ENCODE assay signal across 25 cellular contexts in genomic region chr5:1059884-1060263, GRCh38. TPM values are rescaled to one million over a fixed set of nuclear protein-coding genes. Genes with fewer than 3 reads are reported as not detected.
"Had no signal": no experiment of that assay in that cellular context is flagged by ENCODE, and none has a peak within 500 bp of the region (broad histone marks: within the 10 kb centered on the region; RNA-seq: fewer than 3 reads in every experiment).

No MANE protein-coding gene starts in this region.

- H3K27ac Mint-ChIP-seq: activated B cell treated with CpG ODN at 0.5 μM for 24 hours; activated CD4-positive, alpha-beta T cell treated with anti-CD3 and anti-CD28 coated beads for 36 hours; activated CD8-positive, alpha-beta memory T cell treated with anti-CD3 and anti-CD28 coated beads, Interleukin-2, amount 10 ng/mL, durations not matched to agents 7 days and 5 days; activated CD8-positive, alpha-beta T cell treated with anti-CD3 and anti-CD28 coated beads, Interleukin-2, amount 10 ng/mL, durations not matched to agents 7 days and 5 days; activated naive CD4-positive, alpha-beta T cell treated with anti-CD3 and anti-CD28 coated beads, Interleukin-2, amount 50 U/mL, for 24 hours; activated naive CD8-positive, alpha-beta T cell treated with anti-CD3 and anti-CD28 coated beads, Interleukin-2, amount 50 U/mL, for 24 hours; activated T-helper 2 cell treated with anti-CD3 and anti-CD28 coated beads, Interferon-gamma antibody, Interleukin-2, Interleukin-4, amounts not matched to agents 10 μg/mL and 5 μg/mL and 100 μg/mL, durations not matched to agents 14 hours and 24 hours and 36 hours; dendritic cell treated with granulocyte-macrophage colony-stimulating factor and Interleukin-4, amounts not matched to agents 40 ng/mL and 50 ng/mL, for 4 days; nephron; T-cell; T-helper 2 cell treated with Interferon-gamma antibody and Interleukin-4, amounts not matched to agents 5 μg/mL and 100 μg/mL, for 36 hours had no signal

- DNase-seq: activated B cell treated with CpG ODN at 0.5 μM for 24 hours; activated CD4-positive, alpha-beta T cell treated with anti-CD3 and anti-CD28 coated beads for 36 hours; activated CD8-positive, alpha-beta memory T cell treated with anti-CD3 and anti-CD28 coated beads, Interleukin-2, amount 10 ng/mL, durations not matched to agents 7 days and 5 days; activated CD8-positive, alpha-beta T cell treated with anti-CD3 and anti-CD28 coated beads, Interleukin-2, amount 10 ng/mL, durations not matched to agents 7 days and 5 days; activated naive CD8-positive, alpha-beta T cell treated with anti-CD3 and anti-CD28 coated beads, Interleukin-2, amount 50 U/mL, for 24 hours; activated T-cell treated with anti-CD3 and anti-CD28 coated beads, Interleukin-2, amount 50 U/mL, for 48 hours; amygdala; central memory CD4-positive, alpha-beta T cell; foreskin keratinocyte; lower lobe of right lung; mesendoderm; nucleus accumbens; spleen; stimulated activated CD4-positive, alpha-beta T cell treated with anti-CD3 and anti-CD28 coated beads, Interleukin-2, amount 100 ng/mL, for 48 hours; stimulated activated naive CD8-positive, alpha-beta T cell treated with anti-CD3 and anti-CD28 coated beads, Interleukin-15, Interleukin-2, amounts not matched to agents 100 U/mL and 50 U/mL, for 24 hours; T-cell; testis; transverse colon had no signal

- H3K9me3 Mint-ChIP-seq: activated B cell treated with CpG ODN at 0.5 μM for 24 hours; activated naive CD4-positive, alpha-beta T cell treated with anti-CD3 and anti-CD28 coated beads, Interleukin-2, amount 50 U/mL, for 24 hours; activated naive CD8-positive, alpha-beta T cell treated with anti-CD3 and anti-CD28 coated beads, Interleukin-2, amount 50 U/mL, for 24 hours; activated T-helper 2 cell treated with anti-CD3 and anti-CD28 coated beads, Interferon-gamma antibody, Interleukin-2, Interleukin-4, amounts not matched to agents 10 μg/mL and 5 μg/mL and 100 μg/mL, durations not matched to agents 14 hours and 24 hours and 36 hours; dendritic cell treated with granulocyte-macrophage colony-stimulating factor and Interleukin-4, amounts not matched to agents 40 ng/mL and 50 ng/mL, for 4 days; nephron; T-cell; T-helper 2 cell treated with Interferon-gamma antibody and Interleukin-4, amounts not matched to agents 5 μg/mL and 100 μg/mL, for 36 hours had no signal

- H3K27me3 Mint-ChIP-seq: activated B cell treated with CpG ODN at 0.5 μM for 24 hours; activated CD4-positive, alpha-beta T cell treated with anti-CD3 and anti-CD28 coated beads for 36 hours; activated CD8-positive, alpha-beta memory T cell treated with anti-CD3 and anti-CD28 coated beads, Interleukin-2, amount 10 ng/mL, durations not matched to agents 7 days and 5 days; activated naive CD4-positive, alpha-beta T cell treated with anti-CD3 and anti-CD28 coated beads, Interleukin-2, amount 50 U/mL, for 24 hours; activated naive CD8-positive, alpha-beta T cell treated with anti-CD3 and anti-CD28 coated beads, Interleukin-2, amount 50 U/mL, for 24 hours; dendritic cell treated with granulocyte-macrophage colony-stimulating factor and Interleukin-4, amounts not matched to agents 40 ng/mL and 50 ng/mL, for 4 days; T-cell had no signal

- H3K36me3 Mint-ChIP-seq: activated CD8-positive, alpha-beta memory T cell treated with anti-CD3 and anti-CD28 coated beads, Interleukin-2, amount 10 ng/mL, durations not matched to agents 7 days and 5 days; activated naive CD4-positive, alpha-beta T cell treated with anti-CD3 and anti-CD28 coated beads, Interleukin-2, amount 50 U/mL, for 24 hours had no signal

- H3K4me1 Mint-ChIP-seq: activated B cell treated with CpG ODN at 0.5 μM for 24 hours; activated CD4-positive, alpha-beta T cell treated with anti-CD3 and anti-CD28 coated beads for 36 hours; activated CD8-positive, alpha-beta memory T cell treated with anti-CD3 and anti-CD28 coated beads, Interleukin-2, amount 10 ng/mL, durations not matched to agents 7 days and 5 days; activated naive CD4-positive, alpha-beta T cell treated with anti-CD3 and anti-CD28 coated beads, Interleukin-2, amount 50 U/mL, for 24 hours; activated naive CD8-positive, alpha-beta T cell treated with anti-CD3 and anti-CD28 coated beads, Interleukin-2, amount 50 U/mL, for 24 hours; nephron; T-cell had no signal

- H3K4me3 Mint-ChIP-seq: activated B cell treated with CpG ODN at 0.5 μM for 24 hours; activated CD4-positive, alpha-beta T cell treated with anti-CD3 and anti-CD28 coated beads for 36 hours; activated CD8-positive, alpha-beta memory T cell treated with anti-CD3 and anti-CD28 coated beads, Interleukin-2, amount 10 ng/mL, durations not matched to agents 7 days and 5 days; activated CD8-positive, alpha-beta T cell treated with anti-CD3 and anti-CD28 coated beads, Interleukin-2, amount 10 ng/mL, durations not matched to agents 7 days and 5 days; activated naive CD4-positive, alpha-beta T cell treated with anti-CD3 and anti-CD28 coated beads, Interleukin-2, amount 50 U/mL, for 24 hours; activated naive CD8-positive, alpha-beta T cell treated with anti-CD3 and anti-CD28 coated beads, Interleukin-2, amount 50 U/mL, for 24 hours; dendritic cell treated with granulocyte-macrophage colony-stimulating factor and Interleukin-4, amounts not matched to agents 40 ng/mL and 50 ng/mL, for 4 days; nephron; T-cell; T-helper 2 cell treated with Interferon-gamma antibody and Interleukin-4, amounts not matched to agents 5 μg/mL and 100 μg/mL, for 36 hours had no signal

- ATAC-seq: activated CD4-positive, alpha-beta T cell treated with anti-CD3 and anti-CD28 coated beads for 36 hours; activated CD8-positive, alpha-beta memory T cell treated with anti-CD3 and anti-CD28 coated beads, Interleukin-2, amount 10 ng/mL, durations not matched to agents 7 days and 5 days; activated CD8-positive, alpha-beta T cell treated with anti-CD3 and anti-CD28 coated beads, Interleukin-2, amount 10 ng/mL, durations not matched to agents 7 days and 5 days; activated naive CD8-positive, alpha-beta T cell treated with anti-CD3 and anti-CD28 coated beads, Interleukin-2, amount 50 U/mL, for 24 hours; foreskin keratinocyte; lower lobe of right lung; psoas muscle; stimulated activated naive CD8-positive, alpha-beta T cell treated with anti-CD3 and anti-CD28 coated beads, Interleukin-15, Interleukin-2, amounts not matched to agents 100 U/mL and 50 U/mL, for 24 hours; T-cell had no signal

RNA-seq across cellular contexts. Expression of gene NKD2, which starts 51.3 kb away (rescaled TPM):
- total RNA-seq: mononuclear cell had no signal
